Comparison of ENCODE assay signal across 1 cellular context in the genomic region with DNA sequence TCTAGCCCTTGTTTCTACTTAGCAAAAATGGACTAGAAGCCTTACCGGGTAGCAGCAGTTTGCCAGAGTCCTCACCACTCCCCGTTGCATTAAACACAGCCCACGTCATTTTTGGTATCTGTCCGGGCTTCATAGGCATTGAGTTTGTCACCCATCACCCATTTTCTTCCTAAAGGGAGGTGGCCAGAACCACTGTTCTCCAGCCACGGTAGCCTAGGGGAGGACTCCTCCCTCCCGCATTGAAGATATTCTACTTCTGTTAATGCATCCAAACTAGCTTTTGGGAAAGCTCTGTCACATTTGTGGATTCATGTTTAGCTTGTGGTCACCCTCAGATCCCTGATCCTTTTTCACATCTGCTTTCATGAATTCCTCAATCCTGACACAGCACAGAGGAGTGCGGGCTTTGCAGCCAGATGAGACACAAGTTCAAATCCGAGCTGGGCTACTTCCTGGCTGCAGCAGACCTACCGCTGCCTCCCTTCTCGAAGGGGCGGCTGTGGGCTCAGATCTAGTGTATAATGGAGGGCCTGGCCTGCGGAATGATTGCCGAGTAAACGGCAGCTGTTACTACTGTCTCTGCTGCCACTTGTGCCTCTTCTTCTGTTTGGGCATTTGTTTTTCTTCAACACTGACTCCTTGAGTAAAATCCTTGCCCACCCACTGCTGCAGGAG.
TF ChIP-seq lines count a peak whose summit lies in the region.

No MANE protein-coding gene starts in this region.

TF ChIP-seq in H1, 55 proteins besides CTCF, POLR2A, EP300 and RAD21 (continued from another document):
- TF ChIP-seq EZH2 (IDR thresholded peaks at IDR 0.05; ENCODE audit: low read depth, low read length, severe bottlenecking) (no peak), CBX8 (IDR thresholded peaks at IDR 0.05; ENCODE audit: borderline replicate concordance, low read depth, low read length) (no peak), CEBPB (IDR thresholded peaks at IDR 0.05; ENCODE audit: low read depth, low read length) (no peak), POLR2AphosphoS5 (IDR thresholded peaks at IDR 0.05; ENCODE audit: low read depth, low read length) (no peak), MAFK (IDR thresholded peaks at IDR 0.05; ENCODE audit: low read depth, low read length) (no peak), SUZ12 (IDR thresholded peaks at IDR 0.05; ENCODE audit: low read length) (no peak), GABPA (IDR thresholded peaks at IDR 0.05; ENCODE audit: borderline replicate concordance, insufficient read depth, low read length) (no peak), ASH2L (IDR thresholded peaks at IDR 0.05; ENCODE audit: low read length) (no peak), SIRT6 (IDR thresholded peaks at IDR 0.05; ENCODE audit: low read length) (no peak), ZNF274 (IDR thresholded peaks at IDR 0.05; ENCODE audit: borderline replicate concordance, extremely low read depth, low read length) (no peak), NRF1 (IDR thresholded peaks at IDR 0.05; ENCODE audit: low read depth, low read length) (no peak), SP1 (IDR thresholded peaks at IDR 0.05; ENCODE audit: low read depth, low read length) (no peak), SP2 (IDR thresholded peaks at IDR 0.05; ENCODE audit: low read length) (no peak), HDAC6 (IDR thresholded peaks at IDR 0.05; ENCODE audit: low read depth, low read length) (no peak)
- TF ChIP-seq, protein P1, sequence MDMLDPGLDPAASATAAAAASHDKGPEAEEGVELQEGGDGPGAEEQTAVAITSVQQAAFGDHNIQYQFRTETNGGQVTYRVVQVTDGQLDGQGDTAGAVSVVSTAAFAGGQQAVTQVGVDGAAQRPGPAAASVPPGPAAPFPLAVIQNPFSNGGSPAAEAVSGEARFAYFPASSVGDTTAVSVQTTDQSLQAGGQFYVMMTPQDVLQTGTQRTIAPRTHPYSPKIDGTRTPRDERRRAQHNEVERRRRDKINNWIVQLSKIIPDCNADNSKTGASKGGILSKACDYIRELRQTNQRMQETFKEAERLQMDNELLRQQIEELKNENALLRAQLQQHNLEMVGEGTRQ (IDR thresholded peaks at IDR 0.05; ENCODE audit: low read length), result no peak
- TF ChIP-seq, protein P2, sequence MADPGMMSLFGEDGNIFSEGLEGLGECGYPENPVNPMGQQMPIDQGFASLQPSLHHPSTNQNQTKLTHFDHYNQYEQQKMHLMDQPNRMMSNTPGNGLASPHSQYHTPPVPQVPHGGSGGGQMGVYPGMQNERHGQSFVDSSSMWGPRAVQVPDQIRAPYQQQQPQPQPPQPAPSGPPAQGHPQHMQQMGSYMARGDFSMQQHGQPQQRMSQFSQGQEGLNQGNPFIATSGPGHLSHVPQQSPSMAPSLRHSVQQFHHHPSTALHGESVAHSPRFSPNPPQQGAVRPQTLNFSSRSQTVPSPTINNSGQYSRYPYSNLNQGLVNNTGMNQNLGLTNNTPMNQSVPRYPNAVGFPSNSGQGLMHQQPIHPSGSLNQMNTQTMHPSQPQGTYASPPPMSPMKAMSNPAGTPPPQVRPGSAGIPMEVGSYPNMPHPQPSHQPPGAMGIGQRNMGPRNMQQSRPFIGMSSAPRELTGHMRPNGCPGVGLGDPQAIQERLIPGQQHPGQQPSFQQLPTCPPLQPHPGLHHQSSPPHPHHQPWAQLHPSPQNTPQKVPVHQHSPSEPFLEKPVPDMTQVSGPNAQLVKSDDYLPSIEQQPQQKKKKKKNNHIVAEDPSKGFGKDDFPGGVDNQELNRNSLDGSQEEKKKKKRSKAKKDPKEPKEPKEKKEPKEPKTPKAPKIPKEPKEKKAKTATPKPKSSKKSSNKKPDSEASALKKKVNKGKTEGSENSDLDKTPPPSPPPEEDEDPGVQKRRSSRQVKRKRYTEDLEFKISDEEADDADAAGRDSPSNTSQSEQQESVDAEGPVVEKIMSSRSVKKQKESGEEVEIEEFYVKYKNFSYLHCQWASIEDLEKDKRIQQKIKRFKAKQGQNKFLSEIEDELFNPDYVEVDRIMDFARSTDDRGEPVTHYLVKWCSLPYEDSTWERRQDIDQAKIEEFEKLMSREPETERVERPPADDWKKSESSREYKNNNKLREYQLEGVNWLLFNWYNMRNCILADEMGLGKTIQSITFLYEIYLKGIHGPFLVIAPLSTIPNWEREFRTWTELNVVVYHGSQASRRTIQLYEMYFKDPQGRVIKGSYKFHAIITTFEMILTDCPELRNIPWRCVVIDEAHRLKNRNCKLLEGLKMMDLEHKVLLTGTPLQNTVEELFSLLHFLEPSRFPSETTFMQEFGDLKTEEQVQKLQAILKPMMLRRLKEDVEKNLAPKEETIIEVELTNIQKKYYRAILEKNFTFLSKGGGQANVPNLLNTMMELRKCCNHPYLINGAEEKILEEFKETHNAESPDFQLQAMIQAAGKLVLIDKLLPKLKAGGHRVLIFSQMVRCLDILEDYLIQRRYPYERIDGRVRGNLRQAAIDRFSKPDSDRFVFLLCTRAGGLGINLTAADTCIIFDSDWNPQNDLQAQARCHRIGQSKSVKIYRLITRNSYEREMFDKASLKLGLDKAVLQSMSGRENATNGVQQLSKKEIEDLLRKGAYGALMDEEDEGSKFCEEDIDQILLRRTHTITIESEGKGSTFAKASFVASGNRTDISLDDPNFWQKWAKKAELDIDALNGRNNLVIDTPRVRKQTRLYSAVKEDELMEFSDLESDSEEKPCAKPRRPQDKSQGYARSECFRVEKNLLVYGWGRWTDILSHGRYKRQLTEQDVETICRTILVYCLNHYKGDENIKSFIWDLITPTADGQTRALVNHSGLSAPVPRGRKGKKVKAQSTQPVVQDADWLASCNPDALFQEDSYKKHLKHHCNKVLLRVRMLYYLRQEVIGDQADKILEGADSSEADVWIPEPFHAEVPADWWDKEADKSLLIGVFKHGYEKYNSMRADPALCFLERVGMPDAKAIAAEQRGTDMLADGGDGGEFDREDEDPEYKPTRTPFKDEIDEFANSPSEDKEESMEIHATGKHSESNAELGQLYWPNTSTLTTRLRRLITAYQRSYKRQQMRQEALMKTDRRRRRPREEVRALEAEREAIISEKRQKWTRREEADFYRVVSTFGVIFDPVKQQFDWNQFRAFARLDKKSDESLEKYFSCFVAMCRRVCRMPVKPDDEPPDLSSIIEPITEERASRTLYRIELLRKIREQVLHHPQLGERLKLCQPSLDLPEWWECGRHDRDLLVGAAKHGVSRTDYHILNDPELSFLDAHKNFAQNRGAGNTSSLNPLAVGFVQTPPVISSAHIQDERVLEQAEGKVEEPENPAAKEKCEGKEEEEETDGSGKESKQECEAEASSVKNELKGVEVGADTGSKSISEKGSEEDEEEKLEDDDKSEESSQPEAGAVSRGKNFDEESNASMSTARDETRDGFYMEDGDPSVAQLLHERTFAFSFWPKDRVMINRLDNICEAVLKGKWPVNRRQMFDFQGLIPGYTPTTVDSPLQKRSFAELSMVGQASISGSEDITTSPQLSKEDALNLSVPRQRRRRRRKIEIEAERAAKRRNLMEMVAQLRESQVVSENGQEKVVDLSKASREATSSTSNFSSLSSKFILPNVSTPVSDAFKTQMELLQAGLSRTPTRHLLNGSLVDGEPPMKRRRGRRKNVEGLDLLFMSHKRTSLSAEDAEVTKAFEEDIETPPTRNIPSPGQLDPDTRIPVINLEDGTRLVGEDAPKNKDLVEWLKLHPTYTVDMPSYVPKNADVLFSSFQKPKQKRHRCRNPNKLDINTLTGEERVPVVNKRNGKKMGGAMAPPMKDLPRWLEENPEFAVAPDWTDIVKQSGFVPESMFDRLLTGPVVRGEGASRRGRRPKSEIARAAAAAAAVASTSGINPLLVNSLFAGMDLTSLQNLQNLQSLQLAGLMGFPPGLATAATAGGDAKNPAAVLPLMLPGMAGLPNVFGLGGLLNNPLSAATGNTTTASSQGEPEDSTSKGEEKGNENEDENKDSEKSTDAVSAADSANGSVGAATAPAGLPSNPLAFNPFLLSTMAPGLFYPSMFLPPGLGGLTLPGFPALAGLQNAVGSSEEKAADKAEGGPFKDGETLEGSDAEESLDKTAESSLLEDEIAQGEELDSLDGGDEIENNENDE (IDR thresholded peaks at IDR 0.05; ENCODE audit: insufficient replicate concordance, low read length), result no peak
